In genomic region chr17:58658804-58659713, GRCh38 we compare ENCODE assay signal across 1 cellular context.
TF ChIP-seq lines count a peak whose summit lies in the region.

No MANE protein-coding gene starts in this region.

TF ChIP-seq in SK-N-SH, 30 proteins besides CTCF, POLR2A, EP300 and RAD21 (continued from another document):
- TF ChIP-seq REST (IDR thresholded peaks at IDR 0.05; ENCODE audit: low read depth, low read length) (peak; percentile 88), MEF2A (IDR thresholded peaks at IDR 0.05; ENCODE audit: borderline replicate concordance, low read depth) (peak; percentile 88; the same call in 1 of the 2 replicates), USF1 (IDR thresholded peaks at IDR 0.05; ENCODE audit: borderline replicate concordance, low read depth) (0 out of 2 replicates have a peak, but pooled peaks have one; percentile 15), POLR2AphosphoS5 (IDR thresholded peaks at IDR 0.05; ENCODE audit: low read depth, low read length) (peak; percentile 100), MXI1 (IDR thresholded peaks at IDR 0.05; ENCODE audit: low read depth, low read length) (peak; percentile 79; the same call in 1 of the 2 replicates), ELF1 (IDR thresholded peaks at IDR 0.05) (peak; percentile 67), CHD2 (IDR thresholded peaks at IDR 0.05; ENCODE audit: low read length, partially characterized antibody) (peak; percentile 97), TAF1 (IDR thresholded peaks at IDR 0.05; ENCODE audit: borderline replicate concordance, low read depth, low read length) (peak; percentile 91), IRF3 (IDR thresholded peaks at IDR 0.05; ENCODE audit: low read depth, low read length) (no peak), FOXM1 (IDR thresholded peaks at IDR 0.05; ENCODE audit: low read depth) (0 out of 2 replicates have a peak, but pooled peaks have one; percentile 57), TCF12 (IDR thresholded peaks at IDR 0.05) (peak; percentile 85), RFX5 (IDR thresholded peaks at IDR 0.05; ENCODE audit: low read length) (peak; percentile 72), JUND (IDR thresholded peaks at IDR 0.05) (peak; percentile 88), GABPA (IDR thresholded peaks at IDR 0.05; ENCODE audit: low read depth) (no peak), TEAD4 (IDR thresholded peaks at IDR 0.05; ENCODE audit: borderline replicate concordance, insufficient read depth) (peak; percentile 89), YY1 (IDR thresholded peaks at IDR 0.05; ENCODE audit: low read depth) (peak; percentile 46; the same call in 1 of the 2 replicates), FOSL2 (IDR thresholded peaks at IDR 0.05; ENCODE audit: borderline replicate concordance, low read depth) (peak; percentile 45; the same call in 1 of the 2 replicates), NRF1 (IDR thresholded peaks at IDR 0.05; ENCODE audit: low read depth, low read length) (no peak), EZH2phosphoT487 (IDR thresholded peaks at IDR 0.05; ENCODE audit: borderline replicate concordance, low read depth) (no peak), RXRA (IDR thresholded peaks at IDR 0.05; ENCODE audit: borderline replicate concordance, low read depth) (peak; percentile 85), RCOR1 (IDR thresholded peaks at IDR 0.05; ENCODE audit: low read length) (peak; percentile 88; the same call in 1 of the 2 replicates)
TF ChIP-seq in SK-N-SH: peak in this region for 24.
